In genomic region chr6:42193491-42193894, GRCh38 we compare ENCODE assay signal across 14 cellular contexts. TPM values are rescaled to one million over a fixed set of nuclear protein-coding genes. Genes with fewer than 3 reads are reported as not detected.
DNase-seq lines count a peak whose midpoint lies in the region; ATAC-seq and TF ChIP-seq lines count a peak whose summit lies in the region.
"Had no signal": no experiment of that assay in that cellular context is flagged by ENCODE, and none has a peak within 500 bp of the region (broad histone marks: within the 10 kb centered on the region; RNA-seq: fewer than 3 reads in every experiment).

No MANE protein-coding gene starts in this region.

- in situ Hi-C loops in Caki2 (cut with HindIII; ENCODE audit: low pct_unique_long_range_greater_than_20kb, low sequenced_read_pairs), result no loop called here

- H2BK120ac ChIP-seq in mesenchymal stem cell (ENCODE audit: low read depth, low read length), result no peak overlapping the region

- H2BK15ac ChIP-seq in mesenchymal stem cell (ENCODE audit: low read depth, poor library complexity, severe bottlenecking), result no peak overlapping the region

- peak overlapping the region; percentile 37 for H4K8ac ChIP-seq in mesenchymal stem cell (ENCODE audit: low read length)

- no peak overlapping the region for H3K23ac ChIP-seq in mesenchymal stem cell (ENCODE audit: low read length in 2 of 2)

- TF ChIP-seq POLR2A in body of pancreas (IDR thresholded peaks at IDR 0.05), result no peak

- H3K4me1 ChIP-seq in mesenchymal stem cell (ENCODE audit: control insufficient read depth, insufficient read depth, low read depth, low read length) (peaks cover 18% of the 10 kb centered on the region), body of pancreas (peaks cover 4% of the 10 kb centered on the region)
- H3K4me1 ChIP-seq: pancreas, upper lobe of left lung had no signal

- intact Hi-C loops in body of pancreas (cut with DNase I), result no loop called here

- H3K4ac ChIP-seq in mesenchymal stem cell (ENCODE audit: low read depth in 1 of 2, low read length in 2 of 2), result no peak overlapping the region

- no peak for ATAC-seq in body of pancreas

- H3K36me3 ChIP-seq in MG63 (no peaks in the 10 kb centered on the region), mesenchymal stem cell (ENCODE audit: control insufficient read depth in 1 of 2, insufficient read depth in 2 of 2, low read depth in 1 of 2, low read length in 2 of 2) (peaks cover 0 to 3% of the 10 kb centered on the region in 2 experiments), body of pancreas (replicated peaks in 1 of 2; ENCODE audit: insufficient read depth in 1 of 2, low read depth in 2 of 2) (no peaks in the 10 kb centered on the region)
- H3K36me3 ChIP-seq: pancreas, upper lobe of left lung had no signal

- H3K14ac ChIP-seq in mesenchymal stem cell (ENCODE audit: low read length in 2 of 2), result no peak overlapping the region

- H2AFZ ChIP-seq in mesenchymal stem cell (ENCODE audit: low read depth, low read length), result no peak overlapping the region

- no peak overlapping the region for H4K91ac ChIP-seq in mesenchymal stem cell (ENCODE audit: low read length)

- peak overlapping the region; percentile 24 for H3K9ac ChIP-seq in mesenchymal stem cell (ENCODE audit: low read length)

- H3K9me3 ChIP-seq in MG63, result no peaks in the 10 kb centered on the region
- H3K9me3 ChIP-seq in mesenchymal stem cell (ENCODE audit: control insufficient read depth, low read length), result no peaks in the 10 kb centered on the region
- no peaks in the 10 kb centered on the region for H3K9me3 ChIP-seq in body of pancreas
- H3K9me3 ChIP-seq: pancreas, upper lobe of left lung had no signal

- H3K4me3 ChIP-seq in MG63, result no peak overlapping the region
- H3K4me3 ChIP-seq in choroid plexus epithelial cell (ENCODE audit: low read depth, low read length), result peak overlapping the region; percentile 38
- H3K4me3 ChIP-seq in mesenchymal stem cell (ENCODE audit: insufficient read depth in 1 of 2, low read depth in 1 of 2, low read length in 2 of 2), result no peak overlapping the region
- H3K4me3 ChIP-seq in body of pancreas, result no peak overlapping the region
- H3K4me3 ChIP-seq: pancreas, upper lobe of left lung had no signal

- peak overlapping the region; percentile 58 for H3K4me2 ChIP-seq in mesenchymal stem cell (ENCODE audit: low read length, poor library complexity, severe bottlenecking)

- no peak overlapping the region for H2AK5ac ChIP-seq in mesenchymal stem cell (ENCODE audit: low read length, severe bottlenecking)

- 41% methylated on average over 8 of the region's 8 CpGs for WGBS in mesenchymal stem cell
- WGBS in body of pancreas, 2 donors, result 19 to 41% methylated on average over 6 to 8 of the region's 8 CpGs

- H2BK12ac ChIP-seq in mesenchymal stem cell (ENCODE audit: low read length in 2 of 2), result peak overlapping the region in 1 of 2 experiments; percentile 88

- H3K27me3 ChIP-seq in MG63, result no peaks in the 10 kb centered on the region
- H3K27me3 ChIP-seq in mesenchymal stem cell (ENCODE audit: control insufficient read depth in 1 of 2, insufficient read depth in 1 of 2, low read length in 2 of 2), result no peaks in the 10 kb centered on the region
- H3K27me3 ChIP-seq in body of pancreas, result no peaks in the 10 kb centered on the region
- H3K27me3 ChIP-seq: pancreas, upper lobe of left lung had no signal

- H3K18ac ChIP-seq in mesenchymal stem cell (ENCODE audit: low read depth in 1 of 2, low read length in 2 of 2), result no peak overlapping the region

- H3K27ac ChIP-seq in mesenchymal stem cell (ENCODE audit: low read length, poor library complexity, severe bottlenecking) (peak overlapping the region; percentile 86), body of pancreas (no peak overlapping the region)
- H3K27ac ChIP-seq: pancreas, upper lobe of left lung had no signal

- TF ChIP-seq CTCF in choroid plexus epithelial cell (conservative IDR thresholded peaks at IDR 0.05; ENCODE audit: low read depth, low read length) (no peak), body of pancreas (IDR thresholded peaks at IDR 0.05) (no peak)

- no peaks in the 10 kb centered on the region for H3K79me1 ChIP-seq in mesenchymal stem cell (replicated peaks; ENCODE audit: low read length, poor library complexity, severe bottlenecking)

- peak; percentile 76 for DNase-seq in Caki2 (ENCODE audit: low read depth)
- peak; percentile 7 for DNase-seq in MG63
- DNase-seq in choroid plexus epithelial cell (ENCODE audit: low read depth), result peak; percentile 30
- peak; percentile 58 for DNase-seq in mesenchymal stem cell
- DNase-seq in NCI-H1417 treated with DMSO at 0.1 percent for 48 hours (lab: John Stamatoyannopoulos, UW), result no peak
- no peak for DNase-seq in body of pancreas
- DNase-seq in stimulated activated CD8-positive, alpha-beta memory T cell treated with anti-CD3 and anti-CD28 coated beads, Interleukin-4, amount 100 ng/mL, for 48 hours, result no peak
- DNase-seq in NCI-H524 treated with DMSO at 0.1 percent for 48 hours (lab: John Stamatoyannopoulos, UW), result no peak
- DNase-seq: activated CD4-positive, alpha-beta memory T cell treated with anti-CD3 and anti-CD28 coated beads for 36 hours; activated effector memory CD4-positive, alpha-beta T cell treated with Interleukin-2 at 50 U/mL for 16 hours; NCI-H446; pancreas; T1000; upper lobe of left lung had no signal

- peak overlapping the region; percentile 54 for H2BK5ac ChIP-seq in mesenchymal stem cell (ENCODE audit: low read depth, low read length, poor library complexity, severe bottlenecking)

RNA-seq across cellular contexts. Expression of gene GUCA1B, which starts 1.3 kb away (rescaled TPM):
- not detected in 2 replicates for total RNA-seq in Caki2 (2014; rRNA removed; shearing (Covaris generic); ENCODE audit: low replicate concordance)
- not detected in 2 replicates for total RNA-seq in MG63 (2014; rRNA removed; shearing (Covaris generic); ENCODE audit: low replicate concordance)
- polyA plus RNA-seq in mesenchymal stem cell (2013, experiment 1 of 2), result 0.32 TPM
- 0.29 TPM for polyA plus RNA-seq in mesenchymal stem cell (2013, experiment 2 of 2)
- total RNA-seq in body of pancreas, result not detected

RNA-seq across cellular contexts. Expression of gene GUCA1A, which starts 20.3 kb away (rescaled TPM):
- total RNA-seq in Caki2 (2014; rRNA removed; shearing (Covaris generic); ENCODE audit: low replicate concordance), result not detected in 2 replicates
- total RNA-seq in MG63 (2014; rRNA removed; shearing (Covaris generic); ENCODE audit: low replicate concordance), result not detected in 2 replicates
- 0.19 TPM for polyA plus RNA-seq in mesenchymal stem cell (2013, experiment 1 of 2)
- 0.05 TPM for polyA plus RNA-seq in mesenchymal stem cell (2013, experiment 2 of 2)
- total RNA-seq in body of pancreas, result not detected
- total RNA-seq: activated CD4-positive, alpha-beta memory T cell treated with anti-CD3 and anti-CD28 coated beads for 36 hours; upper lobe of left lung had no signal
- polyA plus RNA-seq: pancreas had no signal

RNA-seq across cellular contexts. Expression of gene MRPS10, which starts 24.2 kb away (rescaled TPM):
- 109 and 126 TPM in 2 replicates for total RNA-seq in Caki2 (2014; rRNA removed; shearing (Covaris generic); ENCODE audit: low replicate concordance)
- 61.9 and 65.5 TPM in 2 replicates for total RNA-seq in MG63 (2014; rRNA removed; shearing (Covaris generic); ENCODE audit: low replicate concordance)
- polyA plus RNA-seq in mesenchymal stem cell (2013, experiment 1 of 2), result 39.7 TPM
- polyA plus RNA-seq in mesenchymal stem cell (2013, experiment 2 of 2), result 41.1 TPM
- 10 to 100 TPM in 1 of 2 donors, 1 to 10 TPM in 1; 8.9 to 14.0 TPM for total RNA-seq in body of pancreas

RNA-seq across cellular contexts. Expression of gene C6orf132, which starts 51.1 kb away (rescaled TPM):
- 1.6 and 7.2 TPM in 2 replicates for total RNA-seq in Caki2 (2014; rRNA removed; shearing (Covaris generic); ENCODE audit: low replicate concordance)
- total RNA-seq in MG63 (2014; rRNA removed; shearing (Covaris generic); ENCODE audit: low replicate concordance), result 0.07 and 0.17 TPM in 2 replicates
- 2.1 TPM for polyA plus RNA-seq in mesenchymal stem cell (2013, experiment 1 of 2)
- polyA plus RNA-seq in mesenchymal stem cell (2013, experiment 2 of 2), result 2.2 TPM
- 10 to 100 TPM; 22.1 to 26.0 TPM for total RNA-seq in body of pancreas

Comparison
In these comparisons a context has a peak if more than half of its experiments do, and no peak if none do; other contexts are left out.
1. DNase-seq: peak in Caki2 (single experiment), MG63 (single experiment), choroid plexus epithelial cell (single experiment) and mesenchymal stem cell (single experiment); none in NCI-H1417 treated with DMSO at 0.1 percent for 48 hours (single experiment), body of pancreas (0 of 4), stimulated activated CD8-positive, alpha-beta memory T cell treated with anti-CD3 and anti-CD28 coated beads, Interleukin-4, amount 100 ng/mL, for 48 hours (single experiment) and NCI-H524 treated with DMSO at 0.1 percent for 48 hours (single experiment).